In genomic region chr4:166324321-166324720, GRCh38 we compare ENCODE assay signal across 8 cellular contexts.
A peak's percentile ranks its signal among the peaks of the same experiment; 100 is the strongest.
DNase-seq lines count a peak whose midpoint lies in the region; ATAC-seq and TF ChIP-seq lines count a peak whose summit lies in the region.

No MANE protein-coding gene starts in this region.

- no peaks in the 10 kb centered on the region for H3F3A ChIP-seq in PC-9 (ENCODE audit: insufficient read depth, low read depth)

- H4K20me1 ChIP-seq in PC-9 (ENCODE audit: insufficient read depth): no peaks in the 10 kb centered on the region
- H4K20me1 ChIP-seq in hepatocyte (ENCODE audit: insufficient read depth, poor library complexity, severe bottlenecking): no peaks in the 10 kb centered on the region

- H3K9me3 ChIP-seq in PC-9 (ENCODE audit: insufficient read depth, low read depth) (no peaks in the 10 kb centered on the region), hepatocyte (ENCODE audit: low read depth) (no peaks in the 10 kb centered on the region), upper lobe of right lung (no peaks in the 10 kb centered on the region)

- H3K4me3 ChIP-seq in PC-9: no peak overlapping the region
- no peak overlapping the region for H3K4me3 ChIP-seq in hepatocyte
- H3K4me3 ChIP-seq in upper lobe of right lung: no peak overlapping the region

- ATAC-seq in upper lobe of right lung: no peak

- no peaks in the 10 kb centered on the region for H3K36me3 ChIP-seq in PC-9 (ENCODE audit: low read depth)
- no peaks in the 10 kb centered on the region for H3K36me3 ChIP-seq in hepatocyte (replicated peaks; ENCODE audit: insufficient read depth, low read depth)
- H3K36me3 ChIP-seq in upper lobe of right lung: no peaks in the 10 kb centered on the region

- H3K79me2 ChIP-seq in PC-9 (ENCODE audit: low read depth): no peaks in the 10 kb centered on the region
- H3K79me2 ChIP-seq in hepatocyte: no peaks in the 10 kb centered on the region

- BruUV-seq in PC-9 (replicated peaks; lab: Mats Ljungman, UMichigan): no TSS peak

- WGBS in hepatocyte (ENCODE audit: low lambda C conversion rate, missing lambda C conversion rate): 37% methylated on average over 4 of the region's 4 CpGs

- no peak overlapping the region for H2AFZ ChIP-seq in PC-9
- no peak overlapping the region for H2AFZ ChIP-seq in hepatocyte

- H3K27me3 ChIP-seq in PC-9 (ENCODE audit: insufficient read depth, low read depth): no peaks in the 10 kb centered on the region
- no peaks in the 10 kb centered on the region for H3K27me3 ChIP-seq in hepatocyte
- H3K27me3 ChIP-seq in upper lobe of right lung: no peaks in the 10 kb centered on the region

- H3K9me2 ChIP-seq in PC-9 (ENCODE audit: insufficient read depth) (no peaks in the 10 kb centered on the region), hepatocyte (replicated peaks; ENCODE audit: insufficient read depth) (no peaks in the 10 kb centered on the region)

- DNase-seq in DMS53 treated with DMSO at 0.1 percent for 48 hours (lab: John Stamatoyannopoulos, UW; ENCODE audit: unreplicated experiment) (peak; percentile 75), HEK293T (ENCODE audit: extremely low spot score) (peak; percentile 12), PC-9 (peak in 1 of 2 experiments; percentile 14), hepatocyte (ENCODE audit: low spot score) (peak; percentile 40), upper lobe of right lung (no peak)
- no peak for DNase-seq in activated CD4-positive, CD25-positive, alpha-beta regulatory T cell treated with anti-CD3 and anti-CD28 coated beads, Interleukin-2, amount 50 U/mL, for 72 hours
- DNase-seq in central memory CD4-positive, alpha-beta T cell: no peak
- DNase-seq in effector CD8-positive, alpha-beta T cell (lab: John Stamatoyannopoulos, UW): no peak

- TF ChIP-seq CTCF in PC-9 (conservative IDR thresholded peaks at IDR 0.05) (peak; percentile 48), hepatocyte (IDR thresholded peaks at IDR 0.05; ENCODE audit: poor library complexity) (peak; percentile 51), upper lobe of right lung (IDR thresholded peaks at IDR 0.05) (no peak)

- POLR2A ChIA-PET in HEK293T (lab: Yijun Ruan, JAX): no interaction called here
- POLR2A ChIA-PET in PC-9 (lab: Charles Lee; ENCODE audit: unreplicated experiment): no interaction called here

- CTCF ChIA-PET in HEK293T (lab: Yijun Ruan, JAX): interaction anchor here (1.7 kb wide), 1 partner anchor 271 kb away, joined by 5 read pairs; no protein-coding TSS in a partner anchor
- CTCF ChIA-PET in PC-9 (lab: Charles Lee): interaction anchor here (1.0 kb wide), 1 partner anchor 270 kb away, joined by 3 read pairs; no protein-coding TSS in a partner anchor

- intact Hi-C loops in PC-9 (cut with micrococcal nuclease; ENCODE audit: unreplicated experiment): loop anchor here (2.0 kb wide), 1 partner anchor 270 kb away; no protein-coding TSS in a partner anchor
- intact Hi-C loops in upper lobe of right lung (cut with DNase I): no loop called here

- H3K4me2 ChIP-seq in PC-9 (no peak overlapping the region), hepatocyte (no peak overlapping the region)

- H3K4me1 ChIP-seq in PC-9 (replicated peaks; ENCODE audit: insufficient read depth) (no peaks in the 10 kb centered on the region), hepatocyte (ENCODE audit: insufficient read depth) (no peaks in the 10 kb centered on the region), upper lobe of right lung (no peaks in the 10 kb centered on the region)

- H3K27ac ChIP-seq in PC-9 (no peak overlapping the region), hepatocyte (no peak overlapping the region), upper lobe of right lung (no peak overlapping the region)

TF ChIP-seq in HEK293T, 16 proteins besides CTCF, POLR2A, EP300 and RAD21:
- no peak for TF ChIP-seq LEF1 (IDR thresholded peaks at IDR 0.05; ENCODE audit: borderline replicate concordance)
- no peak for TF ChIP-seq PKNOX1 (IDR thresholded peaks at IDR 0.05)
- TF ChIP-seq FOXA1 (IDR thresholded peaks at IDR 0.05): no peak
- TF ChIP-seq TARDBP (IDR thresholded peaks at IDR 0.05): no peak
- TF ChIP-seq L3MBTL2 (conservative IDR thresholded peaks at IDR 0.05): no peak
- no peak for TF ChIP-seq SP1 (IDR thresholded peaks at IDR 0.05)
- no peak for TF ChIP-seq HDGF (IDR thresholded peaks at IDR 0.05; ENCODE audit: borderline replicate concordance)

Comparison
In these comparisons a context has a peak if more than half of its experiments do, and no peak if none do; other contexts are left out.
1. DNase-seq: peak in DMS53 treated with DMSO at 0.1 percent for 48 hours (single experiment), HEK293T (single experiment) and hepatocyte (single experiment); none in activated CD4-positive, CD25-positive, alpha-beta regulatory T cell treated with anti-CD3 and anti-CD28 coated beads, Interleukin-2, amount 50 U/mL, for 72 hours (single experiment), upper lobe of right lung (single experiment), central memory CD4-positive, alpha-beta T cell (single experiment) and effector CD8-positive, alpha-beta T cell (single experiment).